16 cellular contexts compared by ENCODE assay signal in genomic region chr14:98700748-98701147, GRCh38.
DNase-seq lines count a peak whose midpoint lies in the region; ATAC-seq and TF ChIP-seq lines count a peak whose summit lies in the region.
"Had no signal": no experiment of that assay in that cellular context is flagged by ENCODE, and none has a peak within 500 bp of the region (broad histone marks: within the 10 kb centered on the region; RNA-seq: fewer than 3 reads in every experiment).

No MANE protein-coding gene starts in this region.

- 84 to 93% methylated on average over 2 to 3 of the region's 3 CpGs for WGBS in endodermal cell (ENCODE audit: insufficient coverage in 1 of 2, insufficient read length in 1 of 2), 2 experiments
- WGBS in esophagus squamous epithelium, 2 donors: 48 to 57% methylated on average over 3 of the region's 3 CpGs

- H3K4me1 Mint-ChIP-seq in endodermal cell: peaks cover 11% of the 10 kb centered on the region

- no peaks in the 10 kb centered on the region for H3K9me3 Mint-ChIP-seq in endodermal cell

- no peak for ATAC-seq in HG02798 (IDR thresholded peaks at IDR 0.05; ENCODE audit: poor library complexity, unreplicated experiment)

- H3K4me3 ChIP-seq in endodermal cell (ENCODE audit: low read length) (no peak overlapping the region), esophagus squamous epithelium (no peak overlapping the region)
- H3K4me3 ChIP-seq: BLaER1 had no signal

- DNase-seq in NCI-H2171 treated with DMSO at 0.1 percent for 48 hours (lab: John Stamatoyannopoulos, UW): peak; percentile 70
- DNase-seq in NCI-H2171 (lab: John Stamatoyannopoulos, UW): no peak
- DNase-seq in endodermal cell: no peak
- no peak for DNase-seq in NCI-H1092 treated with DMSO at 0.1 percent for 48 hours (lab: John Stamatoyannopoulos, UW)
- DNase-seq in esophagus squamous epithelium (lab: John Stamatoyannopoulos, UW): no peak
- DNase-seq: 8988T; AML-193; CD4-positive, CD25-positive, alpha-beta regulatory T cell; DMS79; GOT3; HCEC 1CT; HFFc6 had no signal

- intact Hi-C loops in esophagus squamous epithelium (cut with DNase I): no loop called here

- H3K36me3 ChIP-seq in endodermal cell (ENCODE audit: control insufficient read depth, insufficient read depth, low read length): no peaks in the 10 kb centered on the region
- no peaks in the 10 kb centered on the region for H3K36me3 ChIP-seq in esophagus squamous epithelium
- H3K36me3 ChIP-seq: BLaER1 had no signal

- H3K27me3 ChIP-seq in endodermal cell (ENCODE audit: control insufficient read depth, insufficient read depth, low read length, poor library complexity, severe bottlenecking) (no peaks in the 10 kb centered on the region), esophagus squamous epithelium (peaks cover 0 to 16% (median 0%) of the 10 kb centered on the region in 4 donors)
- H3K27me3 ChIP-seq: BLaER1 had no signal

- no peak overlapping the region for H3K27ac Mint-ChIP-seq in endodermal cell
- H3K27ac Mint-ChIP-seq: HFFc6 had no signal

- H3K4me1 ChIP-seq in endodermal cell (ENCODE audit: control insufficient read depth, insufficient read depth, low read length): no peaks in the 10 kb centered on the region
- no peaks in the 10 kb centered on the region for H3K4me1 ChIP-seq in esophagus squamous epithelium

- H3K9me3 ChIP-seq in endodermal cell (ENCODE audit: control insufficient read depth, low read length): no peaks in the 10 kb centered on the region
- H3K9me3 ChIP-seq in esophagus squamous epithelium: no peaks in the 10 kb centered on the region
- H3K9me3 ChIP-seq: BLaER1 had no signal

- H3K36me3 Mint-ChIP-seq in endodermal cell (ENCODE audit: low read depth): no peaks in the 10 kb centered on the region

- H3K27ac ChIP-seq in endodermal cell (ENCODE audit: low read depth, low read length): no peak overlapping the region
- no peak overlapping the region for H3K27ac ChIP-seq in esophagus squamous epithelium
- H3K27ac ChIP-seq: BLaER1, HL-60 had no signal

- no peak for TF ChIP-seq EP300 in Ishikawa (IDR thresholded peaks at IDR 0.05; ENCODE audit: borderline replicate concordance)

- no peak for TF ChIP-seq POLR2A in esophagus squamous epithelium (IDR thresholded peaks at IDR 0.05)

- H3K4me3 Mint-ChIP-seq in endodermal cell: no peak overlapping the region
- H3K4me3 Mint-ChIP-seq: CD4-positive, CD25-positive, alpha-beta regulatory T cell; HFFc6 had no signal

- H3K9ac ChIP-seq in endodermal cell (ENCODE audit: extremely low read depth, low read length, poor library complexity, severe bottlenecking): no peak overlapping the region
- H3K9ac ChIP-seq: BLaER1 had no signal

- no peak for TF ChIP-seq RAD21 in Ishikawa (IDR thresholded peaks at IDR 0.05; ENCODE audit: low read depth)

- TF ChIP-seq CTCF in endodermal cell (conservative IDR thresholded peaks at IDR 0.05): peak; percentile 33
- TF ChIP-seq CTCF in esophagus squamous epithelium (IDR thresholded peaks at IDR 0.05): no peak

- peaks cover 4% of the 10 kb centered on the region for H3K27me3 Mint-ChIP-seq in endodermal cell (ENCODE audit: insufficient read depth)

TF ChIP-seq in Ishikawa, 13 proteins besides CTCF, POLR2A, EP300 and RAD21:
- no peak for TF ChIP-seq TCF12 (IDR thresholded peaks at IDR 0.05; ENCODE audit: low read depth)
- 0 out of 2 replicates have a peak, but pooled peaks have one; percentile 5 for TF ChIP-seq CEBPB (IDR thresholded peaks at IDR 0.05)
TF ChIP-seq in Ishikawa: peak in this region for 1.
